In genomic region chr22:32796865-32797573, GRCh38 we compare ENCODE assay signal across 8 cellular contexts. TPM values are rescaled to one million over a fixed set of nuclear protein-coding genes. Genes with fewer than 3 reads are reported as not detected.
DNase-seq lines count a peak whose midpoint lies in the region; ATAC-seq, FAIRE-seq and TF ChIP-seq lines count a peak whose summit lies in the region.

No MANE protein-coding gene starts in this region.

- no peaks in the 10 kb centered on the region; a peak in 1 of 8 replicates for H3K36me3 ChIP-seq in H1 (ENCODE audit: control insufficient read depth in 2 of 4, insufficient read depth in 4 of 4, low read length in 3 of 4)

- peak; percentile 76 for TF ChIP-seq CTCF in GM12874 (IDR thresholded peaks at IDR 0.05; ENCODE audit: insufficient read depth, low read depth, low read length)
- TF ChIP-seq CTCF in H1 (IDR thresholded peaks at IDR 0.05; ENCODE audit: control extremely low read depth in 1 of 3, insufficient read depth in 1 of 3, low read depth in 1 of 3, low read length in 3 of 3) = peak; percentile 84 to 95 (median 94)

- H3K79me2 ChIP-seq in H1 (ENCODE audit: control insufficient read depth in 1 of 2, insufficient read depth in 2 of 2, low read length in 2 of 2) = no peaks in the 10 kb centered on the region

- no peak for TF ChIP-seq POLR2A in H1 (IDR thresholded peaks at IDR 0.05; ENCODE audit: control extremely low read depth in 1 of 2, low read depth in 2 of 2, low read length in 2 of 2)

- no peak overlapping the region for H2BK12ac ChIP-seq in H1 (ENCODE audit: low read depth, low read length)

- H4K5ac ChIP-seq in H1 (ENCODE audit: insufficient read length, low read depth, low read length) = no peak overlapping the region

- peaks cover 0 to 2% (median 1%) of the 10 kb centered on the region in 4 experiments; a peak in 3 of 7 replicates for H3K4me1 ChIP-seq in H1 (replicated peaks in 1 of 4; ENCODE audit: control insufficient read depth in 3 of 4, insufficient read depth in 4 of 4, low read length in 3 of 4)

- no peak overlapping the region for H3K23ac ChIP-seq in H1 (ENCODE audit: insufficient read length)

- POLR2A ChIA-PET in H1 (lab: Charles Lee; ENCODE audit: partially characterized antibody) = interaction anchor here (0.6 to 1.1 kb wide), 2 partner anchors 13 to 192 kb away, joined by 3 read pairs; no protein-coding TSS in a partner anchor

- H3K27me3 ChIP-seq in H1 (replicated peaks in 1 of 4; ENCODE audit: control insufficient read depth in 3 of 4, extremely low read depth in 1 of 4, insufficient read depth in 3 of 4, low read length in 3 of 4) = peaks cover 0 to 8% (median 6%) of the 10 kb centered on the region in 4 experiments; a peak in 3 of 7 replicates

- CTCF ChIA-PET in H1 (lab: Charles Lee; ENCODE audit: partially characterized antibody) = interaction anchor here (0.6 to 12.8 kb wide), 77 partner anchors 11 to 406 kb away, joined by 3 to 167 read pairs (median 5); no protein-coding TSS in a partner anchor

- no peak overlapping the region for H2BK5ac ChIP-seq in H1 (ENCODE audit: low read depth, low read length)

- H2AFZ ChIP-seq in H1 (ENCODE audit: low read length) = no peak overlapping the region

- H3K4ac ChIP-seq in H1 (replicated peaks; ENCODE audit: insufficient read length, low read depth, low read length) = no peak overlapping the region

- no peak overlapping the region for H3K9ac ChIP-seq in H1 (replicated peaks in 1 of 4; ENCODE audit: extremely low read depth in 1 of 4, low read depth in 3 of 4, low read length in 3 of 4)

- no peak overlapping the region for H3K14ac ChIP-seq in H1 (ENCODE audit: insufficient read length)

- H3K79me1 ChIP-seq in H1 (ENCODE audit: low read depth, low read length) = no peaks in the 10 kb centered on the region

- H2AK5ac ChIP-seq in H1 (ENCODE audit: low read depth, low read length) = no peak overlapping the region

- H3K56ac ChIP-seq in H1 (replicated peaks; ENCODE audit: insufficient read length, low read depth, low read length) = no peak overlapping the region

- no peaks in the 10 kb centered on the region for H3K9me3 ChIP-seq in H1 (ENCODE audit: insufficient read depth in 2 of 2, low read depth in 1 of 2, low read length in 1 of 2)

- H4K91ac ChIP-seq in H1 (replicated peaks; ENCODE audit: insufficient read length, low read length) = no peak overlapping the region

- no peak overlapping the region for H4K8ac ChIP-seq in H1 (ENCODE audit: extremely low read depth, insufficient read depth, low read length)

- no peak overlapping the region for H2BK20ac ChIP-seq in H1 (ENCODE audit: low read length)

- DNase-seq in NCI-H460 (ENCODE audit: extremely low read depth, low read depth) (peak; percentile 2), H1 (ENCODE audit: low read depth in 1 of 2, low spot score in 2 of 2) (peak in 1 of 2 experiments; percentile 84), middle frontal gyrus (ENCODE audit: extremely low spot score, low spot score) (peak; percentile 16), GOT3 (lab: John Stamatoyannopoulos, UW) (no peak)
- peak; percentile 20 to 29 for DNase-seq in activated CD8-positive, alpha-beta memory T cell treated with anti-CD3 and anti-CD28 coated beads for 1 hour (ENCODE audit: extremely low read depth in 1 of 2, low read depth in 1 of 2)
- DNase-seq in stimulated activated CD8-positive, alpha-beta memory T cell treated with anti-CD3 and anti-CD28 coated beads, Interleukin-7, amount 100 ng/mL, for 24 hours (ENCODE audit: low read depth) = peak; percentile 11

- FAIRE-seq in H1 (lab: Jason Lieb, UNC) = peak; percentile 32

- TF ChIP-seq RAD21 in H1 (IDR thresholded peaks at IDR 0.05 in 1 of 2, conservative IDR thresholded peaks at IDR 0.05 in 1 of 2; ENCODE audit: low read depth in 2 of 2, low read length in 2 of 2) = peak; percentile 91 to 95

- no peak overlapping the region for H2BK15ac ChIP-seq in H1 (ENCODE audit: low read length)

- TF ChIP-seq EP300 in H1 (IDR thresholded peaks at IDR 0.05; ENCODE audit: borderline replicate concordance in 1 of 2, low read depth in 2 of 2, low read length in 2 of 2) = no peak

- H3K27ac ChIP-seq in H1 (ENCODE audit: low read depth, low read length) = no peak overlapping the region

- H3K18ac ChIP-seq in H1 (ENCODE audit: extremely low read depth, low read length) = no peak overlapping the region

- no peak overlapping the region for H3K4me3 ChIP-seq in H1 (ENCODE audit: extremely low read depth in 1 of 4, insufficient read depth in 2 of 4, low read depth in 3 of 4, low read length in 4 of 4)

- peaks cover 4 to 10% of the 10 kb centered on the region in 2 experiments for H4K20me1 ChIP-seq in H1 (replicated peaks in 1 of 2; ENCODE audit: control insufficient read depth in 1 of 2, insufficient read depth in 2 of 2, low read length in 2 of 2)

- no peak overlapping the region for H2BK120ac ChIP-seq in H1 (replicated peaks; ENCODE audit: low read depth, low read length)

- WGBS in H1 (ENCODE audit: extremely low coverage in 1 of 2, insufficient coverage in 1 of 2, insufficient read length in 1 of 2, insufficient replicate concordance in 2 of 2, low coverage in 1 of 2, low lambda C conversion rate in 2 of 2, missing lambda C conversion rate in 1 of 2), 2 experiments = 43% methylated on average over 17 of the region's 17 CpGs; no CpG with 5 or more reads in 1 of the 2 experiments

- H3K4me2 ChIP-seq in H1 (ENCODE audit: insufficient read depth in 1 of 2, low read depth in 2 of 2, low read length in 2 of 2) = no peak overlapping the region

- ATAC-seq in GM19351 (IDR thresholded peaks at IDR 0.05; ENCODE audit: unreplicated experiment) = no peak

- peaks cover 6% of the 10 kb centered on the region; the same call in 1 of the 2 replicates for H3K23me2 ChIP-seq in H1 (ENCODE audit: low read depth, low read length)

TF ChIP-seq in H1, 55 proteins besides CTCF, POLR2A, EP300 and RAD21:
- TF ChIP-seq CREB1 (IDR thresholded peaks at IDR 0.05) (no peak), RFX5 (IDR thresholded peaks at IDR 0.05; ENCODE audit: borderline replicate concordance, low read depth, low read length) (no peak), HDAC2 (IDR thresholded peaks at IDR 0.05; ENCODE audit: borderline replicate concordance in 1 of 2, low read depth in 2 of 2, low read length in 2 of 2) (no peak), ZNF274 (IDR thresholded peaks at IDR 0.05; ENCODE audit: borderline replicate concordance, extremely low read depth, low read length) (no peak), GTF2F1 (IDR thresholded peaks at IDR 0.05; ENCODE audit: borderline replicate concordance, low read depth, low read length) (no peak), SP1 (IDR thresholded peaks at IDR 0.05; ENCODE audit: low read depth, low read length) (no peak), SIX5 (IDR thresholded peaks at IDR 0.05; ENCODE audit: low read depth, low read length) (no peak), SIN3A (conservative IDR thresholded peaks at IDR 0.05 in 1 of 2, IDR thresholded peaks at IDR 0.05 in 1 of 2; ENCODE audit: low read depth in 1 of 2, low read length in 2 of 2) (no peak), KDM5A (IDR thresholded peaks at IDR 0.05; ENCODE audit: low read length) (no peak), BCL11A (IDR thresholded peaks at IDR 0.05; ENCODE audit: low read depth in 2 of 2, low read length in 2 of 2) (no peak), E2F6 (IDR thresholded peaks at IDR 0.05) (no peak), CBX8 (IDR thresholded peaks at IDR 0.05; ENCODE audit: borderline replicate concordance, low read depth, low read length) (no peak), SAP30 (IDR thresholded peaks at IDR 0.05; ENCODE audit: insufficient read depth, insufficient replicate concordance, low read length) (no peak), NRF1 (IDR thresholded peaks at IDR 0.05; ENCODE audit: low read depth, low read length) (no peak), JUND (IDR thresholded peaks at IDR 0.05; ENCODE audit: low read length) (no peak), NANOG (IDR thresholded peaks at IDR 0.05; ENCODE audit: insufficient read depth, low read depth, low read length, poor library complexity, severe bottlenecking) (no peak)
- TF ChIP-seq, protein P1, sequence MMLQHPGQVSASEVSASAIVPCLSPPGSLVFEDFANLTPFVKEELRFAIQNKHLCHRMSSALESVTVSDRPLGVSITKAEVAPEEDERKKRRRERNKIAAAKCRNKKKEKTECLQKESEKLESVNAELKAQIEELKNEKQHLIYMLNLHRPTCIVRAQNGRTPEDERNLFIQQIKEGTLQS (IDR thresholded peaks at IDR 0.05; ENCODE audit: insufficient read depth, low read depth, low read length) = no peak

RNA-seq across cellular contexts. Expression of gene TIMP3, which starts 4.5 kb away (rescaled TPM):
- total RNA-seq in NCI-H460 (2014; rRNA removed; shearing (Covaris generic)) = 0.38 and 0.42 TPM in 2 replicates
- not detected in 2 replicates for polyA plus RNA-seq in NCI-H460 (2014; cell fraction: nucleus; rRNA removed)
- total RNA-seq in H1 (2021; fragmentation: NEBNext Ultra II Directional; extraction: Animal tissue kit (Norgen Biotek cat#: 25700)) = 4.7 and 4.8 TPM in 2 replicates
- polyA plus RNA-seq in H1 (2011; rRNA removed) = 1.1 and 1.3 TPM in 2 replicates
- 1.1 TPM for polyA plus RNA-seq in H1 (2011; cell fraction: cytosol; rRNA removed)
- 0.94 TPM for polyA plus RNA-seq in H1 (2011; cell fraction: nucleus; rRNA removed)
- 1.5 to 1.9 TPM (median 1.6 TPM) in 4 replicates for polyA plus RNA-seq in H1 (2012, experiment 1 of 2)
- 1.4 TPM for polyA plus RNA-seq in H1 (2012, experiment 2 of 2)
- polyA plus RNA-seq in H1 (2013, experiment 1 of 2) = 4.1 TPM
- polyA plus RNA-seq in H1 (2013, experiment 2 of 2) = 5.0 TPM
- polyA minus RNA-seq in H1 (2011; rRNA and poly(A)+ RNA removed) = 2.1 and 2.2 TPM in 2 replicates
- polyA minus RNA-seq in H1 (2011; cell fraction: cytosol; rRNA and poly(A)+ RNA removed) = 1.3 TPM
- polyA minus RNA-seq in H1 (2011; cell fraction: nucleus; rRNA and poly(A)+ RNA removed) = 1.4 TPM
